In the genomic region with DNA sequence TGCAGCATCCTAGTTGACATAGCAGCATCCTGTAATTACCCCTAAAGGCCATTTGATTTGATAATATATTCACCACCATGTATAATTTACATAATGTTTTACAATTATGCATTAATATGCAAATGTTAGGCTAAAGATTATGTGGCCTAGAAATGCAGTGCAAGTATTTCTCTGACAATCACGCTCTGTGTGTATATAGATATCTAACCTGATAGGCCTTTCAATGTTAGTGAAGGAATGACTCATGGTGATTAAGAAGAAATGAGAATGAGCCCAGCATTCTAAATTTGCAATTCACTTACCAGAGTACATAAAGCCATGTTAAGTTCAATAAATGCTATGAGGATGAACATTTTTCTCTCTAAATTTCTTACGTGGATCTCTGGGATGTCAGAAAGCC, we compare ENCODE assay signal across 21 cellular contexts.
"Had no signal": no experiment of that assay in that cellular context is flagged by ENCODE, and none has a peak within 500 bp of the region (broad histone marks: within the 10 kb centered on the region; RNA-seq: fewer than 3 reads in every experiment).

No MANE protein-coding gene starts in this region.

- H3K27ac ChIP-seq: breast epithelium, pancreas, right atrium auricular region, skin epidermis, tibial nerve, vagina had no signal

- H3K9me3 ChIP-seq: breast epithelium, pancreas, right atrium auricular region, tibial nerve, vagina had no signal

- H3K4me3 Mint-ChIP-seq: activated CD4-positive, alpha-beta T cell treated with anti-CD3 and anti-CD28 coated beads, Interleukin-2, amount 10 ng/mL, durations not matched to agents 24 days and 14 days; activated naive CD4-positive, alpha-beta T cell treated with anti-CD3 and anti-CD28 coated beads, Interleukin-2, amount 50 U/mL, for 24 hours; dendritic cell treated with granulocyte-macrophage colony-stimulating factor and Interleukin-4, amounts not matched to agents 40 ng/mL and 50 ng/mL, for 4 days; effector memory CD8-positive, alpha-beta T cell; T-helper 1 cell treated with Interleukin-12 subunit alpha and Interleukin-12 subunit beta and Interleukin-4 antibody, amounts not matched to agents 30 μg/mL and 1 μg/mL, for 36 hours had no signal

- H3K27me3 Mint-ChIP-seq: activated CD4-positive, alpha-beta T cell treated with anti-CD3 and anti-CD28 coated beads, Interleukin-2, amount 10 ng/mL, durations not matched to agents 24 days and 14 days; activated naive CD4-positive, alpha-beta T cell treated with anti-CD3 and anti-CD28 coated beads, Interleukin-2, amount 50 U/mL, for 24 hours; dendritic cell treated with granulocyte-macrophage colony-stimulating factor and Interleukin-4, amounts not matched to agents 40 ng/mL and 50 ng/mL, for 4 days; effector memory CD8-positive, alpha-beta T cell had no signal

- H3K27ac Mint-ChIP-seq: activated CD4-positive, alpha-beta T cell treated with anti-CD3 and anti-CD28 coated beads, Interleukin-2, amount 10 ng/mL, durations not matched to agents 24 days and 14 days; activated naive CD4-positive, alpha-beta T cell treated with anti-CD3 and anti-CD28 coated beads, Interleukin-2, amount 50 U/mL, for 24 hours; dendritic cell treated with granulocyte-macrophage colony-stimulating factor and Interleukin-4, amounts not matched to agents 40 ng/mL and 50 ng/mL, for 4 days; effector memory CD8-positive, alpha-beta T cell; T-helper 1 cell treated with Interleukin-12 subunit alpha and Interleukin-12 subunit beta and Interleukin-4 antibody, amounts not matched to agents 30 μg/mL and 1 μg/mL, for 36 hours had no signal

- DNase-seq: activated CD4-positive, alpha-beta T cell treated with anti-CD3 and anti-CD28 coated beads, Interleukin-2, amount 10 ng/mL, durations not matched to agents 24 days and 14 days; activated effector memory CD4-positive, alpha-beta T cell treated with anti-CD3 and anti-CD28 coated beads, Interleukin-2, amount 50 U/mL, for 16 hours; amniotic stem cell; effector memory CD8-positive, alpha-beta T cell; erythroblast; midbrain; pancreas; stimulated activated CD4-positive, alpha-beta T cell treated with anti-CD3 and anti-CD28 coated beads, Interleukin-15, amount 100 ng/mL, for 24 hours; stimulated activated CD4-positive, alpha-beta T cell treated with anti-CD3 and anti-CD28 coated beads, Interleukin-4, amount 100 ng/mL, for 1 hour; stimulated activated naive CD4-positive, alpha-beta T cell; substantia nigra had no signal

- H3K4me3 ChIP-seq: breast epithelium, lung, pancreas, right atrium auricular region, skin epidermis, tibial nerve, vagina had no signal

- ATAC-seq: effector memory CD8-positive, alpha-beta T cell; pancreas had no signal

- FAIRE-seq: islet of Langerhans, pancreas had no signal

- H3K27me3 ChIP-seq: breast epithelium, pancreas, right atrium auricular region, tibial nerve, vagina had no signal

- H3K4me1 ChIP-seq: breast epithelium, pancreas, right atrium auricular region, vagina had no signal

- H3K9me3 Mint-ChIP-seq: dendritic cell treated with granulocyte-macrophage colony-stimulating factor and Interleukin-4, amounts not matched to agents 40 ng/mL and 50 ng/mL, for 4 days; T-helper 1 cell treated with Interleukin-12 subunit alpha and Interleukin-12 subunit beta and Interleukin-4 antibody, amounts not matched to agents 30 μg/mL and 1 μg/mL, for 36 hours had no signal

- H3K36me3 ChIP-seq: breast epithelium, pancreas, right atrium auricular region, tibial nerve, vagina had no signal
